Comparison of ENCODE assay signal across 1 cellular context in the genomic region with DNA sequence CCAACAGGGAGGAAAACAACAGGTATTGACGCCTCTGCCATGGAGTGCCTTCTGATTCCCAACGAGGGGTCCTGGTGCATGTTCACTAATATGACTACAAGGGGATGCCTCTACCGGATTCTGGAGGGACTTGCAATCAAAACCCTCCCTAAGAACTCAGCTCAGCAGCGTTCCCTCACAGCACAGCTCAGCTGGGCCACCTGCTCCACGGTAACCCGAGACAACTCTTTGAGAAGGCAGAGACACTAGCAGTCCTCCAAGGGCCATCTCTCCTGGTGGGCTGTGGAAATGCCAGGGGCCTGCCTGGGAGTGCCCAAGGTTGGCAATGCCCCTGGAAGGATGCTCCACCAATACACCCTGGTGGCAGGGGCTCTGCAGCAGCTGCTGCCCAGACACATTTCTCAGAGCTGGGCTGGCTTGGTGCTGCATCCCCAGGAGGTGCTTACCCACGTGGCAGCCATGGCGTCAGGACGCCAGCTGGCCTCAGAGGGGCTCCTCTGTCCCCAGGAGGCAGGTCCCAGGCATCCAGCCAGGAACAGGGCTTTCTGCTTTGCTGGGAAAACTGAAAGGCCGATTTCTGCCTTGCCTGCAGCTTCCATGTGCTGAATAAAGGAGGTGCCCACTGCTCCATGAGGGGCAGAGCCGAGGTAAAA.
TF ChIP-seq lines count a peak whose summit lies in the region.

No MANE protein-coding gene starts in this region.

TF ChIP-seq in HepG2, 621 proteins besides CTCF, POLR2A, EP300 and RAD21:
- TF ChIP-seq AGO2 (optimal IDR thresholded peaks at IDR 0.05; ENCODE audit: low read depth, low read length), result peak; percentile 20
- TF ChIP-seq NFE2 (CRISPR knock-in tag; IDR thresholded peaks at IDR 0.05), result no peak
